In the genomic region with DNA sequence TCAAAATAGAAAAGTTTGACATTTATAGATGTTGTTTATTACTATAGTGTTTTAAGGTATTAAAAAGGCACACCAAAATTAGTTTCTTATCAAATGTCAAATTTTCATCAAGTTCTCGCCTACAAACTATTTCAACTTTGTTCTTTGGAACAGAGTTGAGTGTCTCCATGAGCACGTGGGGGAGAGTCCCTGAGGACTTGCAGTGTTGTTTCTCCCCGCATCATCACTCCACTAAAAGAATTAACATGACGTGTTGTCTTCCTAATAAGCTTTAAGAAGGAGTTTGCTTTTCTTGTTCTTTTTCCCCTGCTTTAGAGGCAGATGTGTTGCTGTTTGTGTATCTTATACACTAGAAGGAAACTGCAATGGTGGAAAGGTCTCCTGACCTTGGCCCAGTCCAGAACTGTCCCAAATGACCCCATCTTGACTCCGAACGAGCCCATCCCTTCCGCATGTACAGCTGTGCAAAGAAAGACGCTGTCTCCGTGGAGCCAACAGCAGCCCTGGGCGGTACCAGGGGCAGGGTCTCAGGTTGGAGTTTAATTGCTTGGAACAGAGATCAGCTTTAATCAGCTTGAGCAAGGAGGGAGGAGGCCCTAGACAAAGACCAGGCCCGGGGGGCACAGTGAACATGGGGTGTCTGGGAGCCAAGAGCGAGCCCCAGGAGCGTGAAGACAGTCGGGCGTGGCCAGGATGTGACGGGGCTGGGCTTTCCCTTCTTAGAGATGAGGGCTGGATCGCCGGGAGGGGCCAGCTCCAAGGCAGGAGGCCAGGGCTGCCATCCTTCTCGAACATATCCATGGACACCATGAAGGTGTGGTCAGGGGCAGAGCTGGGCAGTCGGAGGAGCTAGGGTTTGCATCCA, we compare ENCODE assay signal across 13 cellular contexts.
DNase-seq lines count a peak whose midpoint lies in the region; ATAC-seq and TF ChIP-seq lines count a peak whose summit lies in the region.
"Had no signal": no experiment of that assay in that cellular context is flagged by ENCODE, and none has a peak within 500 bp of the region (broad histone marks: within the 10 kb centered on the region; RNA-seq: fewer than 3 reads in every experiment).

No MANE protein-coding gene starts in this region.

- no peak for ATAC-seq in activated CD8-positive, alpha-beta memory T cell treated with anti-CD3 and anti-CD28 coated beads, Interleukin-2, amount 10 ng/mL, durations not matched to agents 7 days and 5 days
- ATAC-seq in memory B cell (ENCODE audit: low read depth) (no peak), HG02763 (IDR thresholded peaks at IDR 0.05; ENCODE audit: unreplicated experiment) (no peak)
- ATAC-seq: effector memory CD8-positive, alpha-beta T cell; foreskin keratinocyte had no signal

- H3K27ac ChIP-seq in stomach: no peak overlapping the region
- H3K27ac ChIP-seq: foreskin keratinocyte, transverse colon had no signal

- CTCF ChIA-PET in activated CD8-positive, alpha-beta memory T cell treated with anti-CD3 and anti-CD28 coated beads, Interleukin-2, amount 10 ng/mL, durations not matched to agents 7 days and 5 days (lab: Charles Lee): no interaction called here

- DNase-seq in activated CD8-positive, alpha-beta memory T cell treated with anti-CD3 and anti-CD28 coated beads for 24 hours: peak; percentile 38
- no peak for DNase-seq in activated CD8-positive, alpha-beta memory T cell treated with anti-CD3 and anti-CD28 coated beads, Interleukin-2, amount 10 ng/mL, durations not matched to agents 7 days and 5 days
- DNase-seq in ecto neural progenitor cell (ENCODE audit: low spot score) (peak; percentile 30), memory B cell (ENCODE audit: low spot score in 2 of 2) (no peak), stomach (peak; percentile 17), NCI-H1048 (lab: John Stamatoyannopoulos, UW) (no peak), HuH-7 (ENCODE audit: low spot score) (no peak)
- DNase-seq: activated gamma-delta T cell treated with Interleukin-2 at 50 U/mL for 16 hours, foreskin keratinocyte, NCI-H2171 treated with DMSO at 0.1 percent for 48 hours, transverse colon had no signal

- no peaks in the 10 kb centered on the region for H3K9me3 ChIP-seq in stomach
- H3K9me3 ChIP-seq: transverse colon had no signal

- WGBS in stomach, 5 donors: 61 to 68% (median 65%) methylated on average over 20 of the region's 20 CpGs

- no peak for TF ChIP-seq POLR2A in stomach (IDR thresholded peaks at IDR 0.05)

- TF ChIP-seq EP300 in stomach (IDR thresholded peaks at IDR 0.05): no peak

- no peak overlapping the region for H3K4me3 Mint-ChIP-seq in activated CD8-positive, alpha-beta memory T cell treated with anti-CD3 and anti-CD28 coated beads, Interleukin-2, amount 10 ng/mL, durations not matched to agents 7 days and 5 days
- H3K4me3 Mint-ChIP-seq in memory B cell: peak overlapping the region; percentile 1
- H3K4me3 Mint-ChIP-seq: effector memory CD8-positive, alpha-beta T cell had no signal

- H3K4me3 ChIP-seq in stomach: no peak overlapping the region

- no peaks in the 10 kb centered on the region for H3K9me3 Mint-ChIP-seq in activated CD8-positive, alpha-beta memory T cell treated with anti-CD3 and anti-CD28 coated beads, Interleukin-2, amount 10 ng/mL, durations not matched to agents 7 days and 5 days (ENCODE audit: low read depth)
- peaks cover 6% of the 10 kb centered on the region for H3K9me3 Mint-ChIP-seq in memory B cell
- H3K9me3 Mint-ChIP-seq: effector memory CD8-positive, alpha-beta T cell had no signal

- peaks cover 11% of the 10 kb centered on the region for H3K4me1 Mint-ChIP-seq in activated CD8-positive, alpha-beta memory T cell treated with anti-CD3 and anti-CD28 coated beads, Interleukin-2, amount 10 ng/mL, durations not matched to agents 7 days and 5 days
- peaks cover 16% of the 10 kb centered on the region for H3K4me1 Mint-ChIP-seq in memory B cell

- no peaks in the 10 kb centered on the region for H3K36me3 ChIP-seq in stomach
- H3K36me3 ChIP-seq: transverse colon had no signal

- no peaks in the 10 kb centered on the region for H3K4me1 ChIP-seq in stomach
- H3K4me1 ChIP-seq: foreskin keratinocyte had no signal

- H3K27ac Mint-ChIP-seq in activated CD8-positive, alpha-beta memory T cell treated with anti-CD3 and anti-CD28 coated beads, Interleukin-2, amount 10 ng/mL, durations not matched to agents 7 days and 5 days: no peak overlapping the region
- H3K27ac Mint-ChIP-seq in memory B cell: peak overlapping the region; percentile 12
- H3K27ac Mint-ChIP-seq: effector memory CD8-positive, alpha-beta T cell had no signal

- H3K27me3 Mint-ChIP-seq in activated CD8-positive, alpha-beta memory T cell treated with anti-CD3 and anti-CD28 coated beads, Interleukin-2, amount 10 ng/mL, durations not matched to agents 7 days and 5 days: peaks cover 18% of the 10 kb centered on the region
- H3K27me3 Mint-ChIP-seq in memory B cell: peaks cover 2% of the 10 kb centered on the region

- H3K36me3 Mint-ChIP-seq in activated CD8-positive, alpha-beta memory T cell treated with anti-CD3 and anti-CD28 coated beads, Interleukin-2, amount 10 ng/mL, durations not matched to agents 7 days and 5 days: no peaks in the 10 kb centered on the region
- no peaks in the 10 kb centered on the region for H3K36me3 Mint-ChIP-seq in memory B cell

- TF ChIP-seq CTCF in stomach (IDR thresholded peaks at IDR 0.05): no peak

- intact Hi-C loops in stomach (cut with DNase I; ENCODE audit: low total_unique reads): no loop called here

- no peaks in the 10 kb centered on the region for H3K27me3 ChIP-seq in stomach
- H3K27me3 ChIP-seq: transverse colon had no signal

Comparison
In these comparisons a context has a peak if more than half of its experiments do, and no peak if none do; other contexts are left out.
1. DNase-seq: peak in activated CD8-positive, alpha-beta memory T cell treated with anti-CD3 and anti-CD28 coated beads for 24 hours (single experiment), ecto neural progenitor cell (single experiment) and stomach (single experiment); none in activated CD8-positive, alpha-beta memory T cell treated with anti-CD3 and anti-CD28 coated beads, Interleukin-2, amount 10 ng/mL, durations not matched to agents 7 days and 5 days (single experiment), memory B cell (0 of 2), NCI-H1048 (single experiment) and HuH-7 (single experiment).